Comparison of ENCODE assay signal across 1 cellular context in genomic region chr19:15397236-15397635, GRCh38.
TF ChIP-seq lines count a peak whose summit lies in the region.

No MANE protein-coding gene starts in this region.

TF ChIP-seq in WTC11, 78 proteins besides CTCF, POLR2A, EP300 and RAD21 (continued from another document):
- TF ChIP-seq ZNF512 (CRISPR knock-in tag; IDR thresholded peaks at IDR 0.05; ENCODE audit: borderline replicate concordance) (no peak), ATF2 (CRISPR knock-in tag; IDR thresholded peaks at IDR 0.05; ENCODE audit: borderline replicate concordance, low read depth) (no peak), STAT6 (CRISPR knock-in tag; conservative IDR thresholded peaks at IDR 0.05; ENCODE audit: low read depth) (no peak), CDX4 (CRISPR knock-in tag; IDR thresholded peaks at IDR 0.05; ENCODE audit: borderline replicate concordance) (no peak), ESRRA (CRISPR knock-in tag; IDR thresholded peaks at IDR 0.05; ENCODE audit: borderline replicate concordance) (no peak), USF2 (CRISPR knock-in tag; IDR thresholded peaks at IDR 0.05) (no peak), ATF3 (CRISPR knock-in tag; conservative IDR thresholded peaks at IDR 0.05) (no peak), JAZF1 (CRISPR knock-in tag; IDR thresholded peaks at IDR 0.05) (no peak), ZNF416 (CRISPR knock-in tag; IDR thresholded peaks at IDR 0.05) (no peak), ZNF425 (CRISPR knock-in tag; conservative IDR thresholded peaks at IDR 0.05) (no peak), SMAD4 (CRISPR knock-in tag; IDR thresholded peaks at IDR 0.05) (no peak), ZBTB43 (CRISPR knock-in tag; IDR thresholded peaks at IDR 0.05) (no peak), SOX15 (CRISPR knock-in tag; IDR thresholded peaks at IDR 0.05) (no peak), NFE2L1 (CRISPR knock-in tag; IDR thresholded peaks at IDR 0.05) (no peak)
TF ChIP-seq in WTC11: peak in this region for 0.
